In genomic region chr9:76302947-76303550, GRCh38 we compare ENCODE assay signal across 9 cellular contexts.
DNase-seq lines count a peak whose midpoint lies in the region; ATAC-seq lines count a peak whose summit lies in the region.
"Had no signal": no experiment of that assay in that cellular context is flagged by ENCODE, and none has a peak within 500 bp of the region (broad histone marks: within the 10 kb centered on the region; RNA-seq: fewer than 3 reads in every experiment).

No MANE protein-coding gene starts in this region.

- H3K4me1 ChIP-seq in HAP-1: no peaks in the 10 kb centered on the region

- no peaks in the 10 kb centered on the region for H3K4me1 Mint-ChIP-seq in activated CD8-positive, alpha-beta T cell treated with anti-CD3 and anti-CD28 coated beads, Interleukin-2, amount 10 ng/mL, durations not matched to agents 7 days and 5 days (ENCODE audit: low read depth)
- H3K4me1 Mint-ChIP-seq in stimulated activated naive B cell treated with anti-CD40 and anti-IgM and Interleukin-4, amounts not matched to agents 10 μg/mL and 1 μg/mL and 100 μg/mL, for 72 hours: no peaks in the 10 kb centered on the region

- no peaks in the 10 kb centered on the region for H3K9me3 Mint-ChIP-seq in activated CD8-positive, alpha-beta T cell treated with anti-CD3 and anti-CD28 coated beads, Interleukin-2, amount 10 ng/mL, durations not matched to agents 7 days and 5 days (ENCODE audit: insufficient read depth)
- no peaks in the 10 kb centered on the region for H3K9me3 Mint-ChIP-seq in stimulated activated naive B cell treated with anti-CD40 and anti-IgM and Interleukin-4, amounts not matched to agents 10 μg/mL and 1 μg/mL and 100 μg/mL, for 72 hours

- in situ Hi-C loops in HAP-1 (cut with MboI; ENCODE audit: low sequenced_read_pairs): no loop called here

- intact Hi-C loops in posterior cingulate gyrus (cut with DNase I): loop anchor here (2.0 to 5.0 kb wide), 2 partner anchors 1038 to 1106 kb away; no protein-coding TSS in a partner anchor

- H3K36me3 Mint-ChIP-seq in activated CD8-positive, alpha-beta T cell treated with anti-CD3 and anti-CD28 coated beads, Interleukin-2, amount 10 ng/mL, durations not matched to agents 7 days and 5 days (ENCODE audit: low read depth): no peaks in the 10 kb centered on the region
- no peaks in the 10 kb centered on the region for H3K36me3 Mint-ChIP-seq in stimulated activated naive B cell treated with anti-CD40 and anti-IgM and Interleukin-4, amounts not matched to agents 10 μg/mL and 1 μg/mL and 100 μg/mL, for 72 hours

- ATAC-seq in activated CD8-positive, alpha-beta T cell treated with anti-CD3 and anti-CD28 coated beads, Interleukin-2, amount 10 ng/mL, durations not matched to agents 7 days and 5 days: peak; percentile 39
- ATAC-seq in stimulated activated naive B cell treated with anti-CD40 and anti-IgM and Interleukin-4, amounts not matched to agents 10 μg/mL and 1 μg/mL and 100 μg/mL, for 72 hours (replicated peaks): peak; percentile 54 to 61

- H3K9me3 ChIP-seq in HAP-1: no peaks in the 10 kb centered on the region
- H3K9me3 ChIP-seq: BLaER1 treated with 17β-estradiol and CSF1 and Interleukin-3, amounts not matched to agents 10 nM and 100 nM had no signal

- no peak overlapping the region for H3K4me3 ChIP-seq in HAP-1
- H3K4me3 ChIP-seq: BLaER1 treated with 17β-estradiol and CSF1 and Interleukin-3, amounts not matched to agents 10 nM and 100 nM had no signal

- H3K27me3 Mint-ChIP-seq in activated CD8-positive, alpha-beta T cell treated with anti-CD3 and anti-CD28 coated beads, Interleukin-2, amount 10 ng/mL, durations not matched to agents 7 days and 5 days (ENCODE audit: low read depth): peaks cover 3% of the 10 kb centered on the region
- peaks cover 11 to 16% of the 10 kb centered on the region in 2 donors for H3K27me3 Mint-ChIP-seq in stimulated activated naive B cell treated with anti-CD40 and anti-IgM and Interleukin-4, amounts not matched to agents 10 μg/mL and 1 μg/mL and 100 μg/mL, for 72 hours

- POLR2A ChIA-PET in activated CD8-positive, alpha-beta T cell treated with anti-CD3 and anti-CD28 coated beads, Interleukin-2, amount 10 ng/mL, durations not matched to agents 7 days and 5 days (lab: Charles Lee): interaction anchor here (0.5 kb wide), 1 partner anchor 320 kb away, joined by 3 read pairs; no protein-coding TSS in a partner anchor

- no peaks in the 10 kb centered on the region for H3K36me3 ChIP-seq in HAP-1 (replicated peaks)
- H3K36me3 ChIP-seq: BLaER1 treated with 17β-estradiol and CSF1 and Interleukin-3, amounts not matched to agents 10 nM and 100 nM had no signal

- CTCF ChIA-PET in activated CD8-positive, alpha-beta T cell treated with anti-CD3 and anti-CD28 coated beads, Interleukin-2, amount 10 ng/mL, durations not matched to agents 7 days and 5 days (lab: Charles Lee): interaction anchor here (0.8 to 2.4 kb wide), 4 partner anchors 11 to 1528 kb away, joined by 3 to 13 read pairs (median 5); no protein-coding TSS in a partner anchor

- no peaks in the 10 kb centered on the region for H3K27me3 ChIP-seq in HAP-1 (ENCODE audit: low read depth)
- H3K27me3 ChIP-seq: BLaER1 treated with 17β-estradiol and CSF1 and Interleukin-3, amounts not matched to agents 10 nM and 100 nM had no signal

- peak; percentile 35 for DNase-seq in NCI-H1436 (lab: John Stamatoyannopoulos, UW)
- no peak for DNase-seq in NCI-H1436 treated with DMSO at 0.1 percent for 48 hours (lab: John Stamatoyannopoulos, UW)
- DNase-seq in HAP-1 (ENCODE audit: low spot score in 2 of 2): peak; percentile 32 to 58
- DNase-seq in NCI-H2081 (lab: John Stamatoyannopoulos, UW): peak; percentile 50 to 64
- peak; percentile 35 for DNase-seq in activated CD8-positive, alpha-beta T cell treated with anti-CD3 and anti-CD28 coated beads, Interleukin-2, amount 10 ng/mL, durations not matched to agents 7 days and 5 days
- peak; percentile 30 for DNase-seq in hepatic stellate cell (ENCODE audit: low spot score)
- DNase-seq in stimulated activated naive B cell treated with anti-CD40 and anti-IgM and Interleukin-4, amounts not matched to agents 10 μg/mL and 1 μg/mL and 100 μg/mL, for 72 hours: no peak
- DNase-seq in posterior cingulate gyrus: no peak

- H3K4me3 Mint-ChIP-seq in activated CD8-positive, alpha-beta T cell treated with anti-CD3 and anti-CD28 coated beads, Interleukin-2, amount 10 ng/mL, durations not matched to agents 7 days and 5 days: no peak overlapping the region
- no peak overlapping the region for H3K4me3 Mint-ChIP-seq in stimulated activated naive B cell treated with anti-CD40 and anti-IgM and Interleukin-4, amounts not matched to agents 10 μg/mL and 1 μg/mL and 100 μg/mL, for 72 hours

- H3K27ac Mint-ChIP-seq in activated CD8-positive, alpha-beta T cell treated with anti-CD3 and anti-CD28 coated beads, Interleukin-2, amount 10 ng/mL, durations not matched to agents 7 days and 5 days: no peak overlapping the region
- no peak overlapping the region for H3K27ac Mint-ChIP-seq in stimulated activated naive B cell treated with anti-CD40 and anti-IgM and Interleukin-4, amounts not matched to agents 10 μg/mL and 1 μg/mL and 100 μg/mL, for 72 hours

Comparison
In these comparisons a context has a peak if more than half of its experiments do, and no peak if none do; other contexts are left out.
1. DNase-seq: peak in NCI-H1436 (single experiment), HAP-1 (2 of 2), NCI-H2081 (2 of 2), activated CD8-positive, alpha-beta T cell treated with anti-CD3 and anti-CD28 coated beads, Interleukin-2, amount 10 ng/mL, durations not matched to agents 7 days and 5 days (single experiment) and hepatic stellate cell (single experiment); none in NCI-H1436 treated with DMSO at 0.1 percent for 48 hours (single experiment), stimulated activated naive B cell treated with anti-CD40 and anti-IgM and Interleukin-4, amounts not matched to agents 10 μg/mL and 1 μg/mL and 100 μg/mL, for 72 hours (single experiment) and posterior cingulate gyrus (0 of 10).